Comparison of ENCODE assay signal across 10 cellular contexts in genomic region chr19:55677572-55678028, GRCh38. TPM values are rescaled to one million over a fixed set of nuclear protein-coding genes. Genes with fewer than 3 reads are reported as not detected.
DNase-seq lines count a peak whose midpoint lies in the region; ATAC-seq and TF ChIP-seq lines count a peak whose summit lies in the region.
"Had no signal": no experiment of that assay in that cellular context is flagged by ENCODE, and none has a peak within 500 bp of the region (broad histone marks: within the 10 kb centered on the region; RNA-seq: fewer than 3 reads in every experiment).

No MANE protein-coding gene starts in this region.

- peak overlapping the region; percentile 90 for H3K27ac Mint-ChIP-seq in CD4-positive, alpha-beta T cell
- H3K27ac Mint-ChIP-seq in central memory CD8-positive, alpha-beta T cell (ENCODE audit: low read depth) = no peak overlapping the region
- peak overlapping the region in 1 of 2 donors; percentile 87 for H3K27ac Mint-ChIP-seq in natural killer cell treated with Interleukin-12 subunit alpha and Interleukin-12 subunit beta and Interleukin-15 and Interleukin-18, amount 100 ng/mL, for 72 hours

- intact Hi-C loops in CD4-positive, alpha-beta T cell (cut with DNase I, micrococcal nuclease) = loop anchor here in 1 of 2 experiments (10.0 kb wide), 1 partner anchor 637 kb away; the partner anchor contains the start of gene ZSCAN5A

- H3K4me3 ChIP-seq in KMS-11 (IDR thresholded peaks at IDR 0.05; ENCODE audit: insufficient read depth, low read depth, low read length) = no peak overlapping the region
- H3K4me3 ChIP-seq: SJCRH30 had no signal

- no peaks in the 10 kb centered on the region for H3K27me3 ChIP-seq in CD4-positive, alpha-beta T cell (ENCODE audit: control insufficient read depth, insufficient read depth, low read length)
- H3K27me3 ChIP-seq in KMS-11 (ENCODE audit: insufficient read depth, low read depth) = no peaks in the 10 kb centered on the region
- H3K27me3 ChIP-seq: SJCRH30 had no signal

- peaks cover 38% of the 10 kb centered on the region for H3K4me1 Mint-ChIP-seq in CD4-positive, alpha-beta T cell (ENCODE audit: low read depth)
- peaks cover 60% of the 10 kb centered on the region for H3K4me1 Mint-ChIP-seq in central memory CD8-positive, alpha-beta T cell
- H3K4me1 Mint-ChIP-seq in natural killer cell treated with Interleukin-12 subunit alpha and Interleukin-12 subunit beta and Interleukin-15 and Interleukin-18, amount 100 ng/mL, for 72 hours (ENCODE audit: low read depth in 2 of 2) = peaks cover 48 to 51% of the 10 kb centered on the region in 2 donors

- ATAC-seq in CD4-positive, alpha-beta T cell (ENCODE audit: poor library complexity) = no peak
- no peak for ATAC-seq in central memory CD8-positive, alpha-beta T cell (replicated peaks; ENCODE audit: extremely low read depth, poor library complexity, severe bottlenecking)
- ATAC-seq in natural killer cell treated with Interleukin-12 subunit alpha and Interleukin-12 subunit beta and Interleukin-15 and Interleukin-18, amount 100 ng/mL, for 72 hours = no peak

- no peaks in the 10 kb centered on the region for H3K27me3 Mint-ChIP-seq in CD4-positive, alpha-beta T cell
- no peaks in the 10 kb centered on the region for H3K27me3 Mint-ChIP-seq in central memory CD8-positive, alpha-beta T cell
- H3K27me3 Mint-ChIP-seq in natural killer cell treated with Interleukin-12 subunit alpha and Interleukin-12 subunit beta and Interleukin-15 and Interleukin-18, amount 100 ng/mL, for 72 hours = no peaks in the 10 kb centered on the region

- H2AFZ ChIP-seq in KMS-11 (ENCODE audit: low read depth) = no peak overlapping the region

- peaks cover 28% of the 10 kb centered on the region for H3K4me1 ChIP-seq in KMS-11 (ENCODE audit: low read depth, poor library complexity, severe bottlenecking)
- H3K4me1 ChIP-seq: SJCRH30 had no signal

- POLR2A ChIA-PET in CD4-positive, alpha-beta T cell (lab: Charles Lee) = no interaction called here

- no peak for TF ChIP-seq CTCF in CD4-positive, alpha-beta T cell (IDR thresholded peaks at IDR 0.05)
- no peak for TF ChIP-seq CTCF in KMS-11 (conservative IDR thresholded peaks at IDR 0.05; ENCODE audit: low read depth, low read length)
- no peak for TF ChIP-seq CTCF in GM13977 (IDR thresholded peaks at IDR 0.05; ENCODE audit: extremely low read depth, insufficient read depth, missing control alignments)

- H3K27ac ChIP-seq in CD4-positive, alpha-beta T cell (ENCODE audit: low read depth, low read length) = no peak overlapping the region
- no peak overlapping the region for H3K27ac ChIP-seq in KMS-11
- H3K27ac ChIP-seq: SJCRH30 had no signal

- in situ Hi-C loops in GM13977 (cut with MboI; ENCODE audit: low pct_unique_long_range_greater_than_20kb, low sequenced_read_pairs, unreplicated experiment) = loop anchor here (25.0 kb wide), 1 partner anchor 635 kb away; the partner anchor contains the start of gene ZSCAN5A

- CTCF ChIA-PET in CD4-positive, alpha-beta T cell (lab: Charles Lee) = no interaction called here

- peak overlapping the region; percentile 95 for H3K4me3 Mint-ChIP-seq in CD4-positive, alpha-beta T cell
- peak overlapping the region; percentile 99 for H3K4me3 Mint-ChIP-seq in central memory CD8-positive, alpha-beta T cell
- peak overlapping the region; percentile 93 for H3K4me3 Mint-ChIP-seq in natural killer cell treated with Interleukin-12 subunit alpha and Interleukin-12 subunit beta and Interleukin-15 and Interleukin-18, amount 100 ng/mL, for 72 hours

- peak overlapping the region; percentile 74; the same call in 1 of the 2 replicates for H3K4me2 ChIP-seq in KMS-11

- no peak overlapping the region for H3K9ac ChIP-seq in KMS-11

- H3K79me2 ChIP-seq in KMS-11 (ENCODE audit: insufficient read depth, low read depth) = peaks cover 81% of the 10 kb centered on the region

- peaks cover 78% of the 10 kb centered on the region for H3K36me3 Mint-ChIP-seq in CD4-positive, alpha-beta T cell (ENCODE audit: low read depth)
- peaks cover 35% of the 10 kb centered on the region for H3K36me3 Mint-ChIP-seq in central memory CD8-positive, alpha-beta T cell (ENCODE audit: insufficient read depth)
- peaks cover 19% of the 10 kb centered on the region for H3K36me3 Mint-ChIP-seq in natural killer cell treated with Interleukin-12 subunit alpha and Interleukin-12 subunit beta and Interleukin-15 and Interleukin-18, amount 100 ng/mL, for 72 hours

- no peak for DNase-seq in CD4-positive, alpha-beta T cell
- DNase-seq in central memory CD8-positive, alpha-beta T cell (ENCODE audit: low spot score in 2 of 2) = no peak
- no peak for DNase-seq in natural killer cell treated with Interleukin-12 subunit alpha and Interleukin-12 subunit beta and Interleukin-15 and Interleukin-18, amount 100 ng/mL, for 72 hours (ENCODE audit: low spot score)
- no peak for DNase-seq in GM13977 (ENCODE audit: low spot score)
- DNase-seq in NCI-H2196 treated with DMSO at 0.1 percent for 48 hours (lab: John Stamatoyannopoulos, UW; ENCODE audit: unreplicated experiment) = no peak
- DNase-seq in KG1 (lab: John Stamatoyannopoulos, UW) = no peak
- DNase-seq in NCI-H1694 treated with DMSO at 0.1 percent for 48 hours (lab: John Stamatoyannopoulos, UW) = no peak
- DNase-seq: amniotic stem cell, SJCRH30 had no signal

- no peaks in the 10 kb centered on the region for H3K9me3 Mint-ChIP-seq in CD4-positive, alpha-beta T cell
- H3K9me3 Mint-ChIP-seq in central memory CD8-positive, alpha-beta T cell = no peaks in the 10 kb centered on the region
- no peaks in the 10 kb centered on the region for H3K9me3 Mint-ChIP-seq in natural killer cell treated with Interleukin-12 subunit alpha and Interleukin-12 subunit beta and Interleukin-15 and Interleukin-18, amount 100 ng/mL, for 72 hours

- H3K36me3 ChIP-seq in KMS-11 (ENCODE audit: insufficient read depth) = no peaks in the 10 kb centered on the region; the same call in 1 of the 2 replicates

- H4K20me1 ChIP-seq in KMS-11 (ENCODE audit: insufficient read depth) = 0 out of 2 replicates have a peak, but pooled peaks cover 11% of the 10 kb centered on the region

- no peaks in the 10 kb centered on the region for H3K9me3 ChIP-seq in CD4-positive, alpha-beta T cell (ENCODE audit: control insufficient read depth, low read length)
- H3K9me3 ChIP-seq: SJCRH30 had no signal

RNA-seq across cellular contexts. Expression of gene EPN1, which starts 2.6 kb away (rescaled TPM):
- 10 to 100 TPM; 39.0 to 40.5 TPM for total RNA-seq in CD4-positive, alpha-beta T cell
- 10 to 100 TPM; 40.7 to 63.9 TPM for total RNA-seq in natural killer cell treated with Interleukin-12 subunit alpha and Interleukin-12 subunit beta and Interleukin-15 and Interleukin-18, amount 100 ng/mL, for 72 hours

RNA-seq across cellular contexts. Expression of gene U2AF2, which starts 22.8 kb away (rescaled TPM):
- 100 to 1,000 TPM; 209 to 212 TPM for total RNA-seq in CD4-positive, alpha-beta T cell
- total RNA-seq in natural killer cell treated with Interleukin-12 subunit alpha and Interleukin-12 subunit beta and Interleukin-15 and Interleukin-18, amount 100 ng/mL, for 72 hours = 100 to 1,000 TPM; 266 to 434 TPM

RNA-seq across cellular contexts. Expression of gene CCDC106, which starts 29.6 kb away (rescaled TPM):
- 1 to 10 TPM; 1.7 to 1.8 TPM for total RNA-seq in CD4-positive, alpha-beta T cell
- 1 to 10 TPM; 1.9 to 3.3 TPM for total RNA-seq in natural killer cell treated with Interleukin-12 subunit alpha and Interleukin-12 subunit beta and Interleukin-15 and Interleukin-18, amount 100 ng/mL, for 72 hours

RNA-seq across cellular contexts. Expression of gene ZNF581, which starts 34.2 kb away (rescaled TPM):
- total RNA-seq in CD4-positive, alpha-beta T cell = 10 to 100 TPM; 23.1 to 24.7 TPM
- total RNA-seq in natural killer cell treated with Interleukin-12 subunit alpha and Interleukin-12 subunit beta and Interleukin-15 and Interleukin-18, amount 100 ng/mL, for 72 hours = 10 to 100 TPM; 15.1 to 27.6 TPM

RNA-seq across cellular contexts. Expression of gene ZNF580, which starts 36.8 kb away (rescaled TPM):
- total RNA-seq in CD4-positive, alpha-beta T cell = 10 to 100 TPM; 45.2 to 46.6 TPM
- 10 to 100 TPM; 35.7 to 39.5 TPM for total RNA-seq in natural killer cell treated with Interleukin-12 subunit alpha and Interleukin-12 subunit beta and Interleukin-15 and Interleukin-18, amount 100 ng/mL, for 72 hours
